Comparison of ENCODE assay signal across 7 cellular contexts in the genomic region with DNA sequence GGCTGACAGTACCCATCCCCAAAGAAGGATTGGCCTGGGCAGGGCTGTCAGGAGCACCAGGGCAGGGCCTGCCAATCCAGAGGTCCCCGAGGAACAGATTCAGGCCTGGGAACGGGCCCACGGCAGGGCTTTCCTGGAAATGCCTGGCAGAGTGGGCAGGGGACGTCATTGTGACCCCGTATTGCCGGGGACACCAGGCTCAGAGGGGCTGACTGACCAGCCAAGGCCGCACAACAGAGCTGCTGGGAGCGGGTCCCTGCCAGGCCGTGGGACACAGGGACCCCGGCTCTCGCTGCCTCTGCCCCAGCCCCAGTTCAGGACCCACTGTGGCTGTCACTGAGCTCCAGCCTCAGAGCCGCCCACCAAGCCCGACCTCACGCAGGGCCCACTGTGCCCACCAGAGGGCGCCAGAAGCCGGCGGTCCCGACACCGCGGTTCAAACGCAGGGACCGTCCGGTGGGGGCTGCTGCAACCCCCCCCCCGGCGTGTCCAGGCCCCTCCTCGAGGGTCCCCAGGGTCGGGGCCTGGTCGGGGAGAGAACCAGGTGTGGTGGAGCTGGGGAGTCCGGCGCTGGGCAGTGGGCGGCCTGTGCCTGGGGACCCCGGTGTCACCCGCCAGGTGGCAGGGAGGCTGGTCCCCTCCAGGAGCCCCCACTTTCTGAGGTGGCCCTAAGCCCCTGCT. TPM values are rescaled to one million over a fixed set of nuclear protein-coding genes. Genes with fewer than 3 reads are reported as not detected.
A peak's percentile ranks its signal among the peaks of the same experiment; 100 is the strongest.
DNase-seq lines count a peak whose midpoint lies in the region; ATAC-seq and TF ChIP-seq lines count a peak whose summit lies in the region.

No MANE protein-coding gene starts in this region.

- no peak overlapping the region for H3K27ac ChIP-seq in brain microvascular endothelial cell

- peak; percentile 70 for TF ChIP-seq CTCF in brain microvascular endothelial cell (IDR thresholded peaks at IDR 0.05; ENCODE audit: low read depth, low read length, missing control alignments)

- no peak for ATAC-seq in HG02840 (IDR thresholded peaks at IDR 0.05; ENCODE audit: low FRiP score, unreplicated experiment)

- no peaks in the 10 kb centered on the region for H3K27me3 ChIP-seq in brain microvascular endothelial cell (replicated peaks)

- H3K4me3 ChIP-seq in brain microvascular endothelial cell (ENCODE audit: low read depth, low read length): no peak overlapping the region

- DNase-seq in GOT3 (lab: John Stamatoyannopoulos, UW): peak; percentile 10
- peak; percentile 41 for DNase-seq in UCSD-AML1 (lab: John Stamatoyannopoulos, UW; ENCODE audit: unreplicated experiment)
- no peak for DNase-seq in brain microvascular endothelial cell
- peak; percentile 20 to 56 for DNase-seq in lung microvascular endothelial cell (ENCODE audit: low read depth in 2 of 2)
- peak in 5 of 6 experiments; percentile 23 to 66 (median 43) for DNase-seq in stimulated activated naive CD4-positive, alpha-beta T cell (lab: John Stamatoyannopoulos, UW)
- DNase-seq in H4 (ENCODE audit: low spot score): no peak

- H3K36me3 ChIP-seq in brain microvascular endothelial cell (replicated peaks): no peaks in the 10 kb centered on the region

- in situ Hi-C loops in brain microvascular endothelial cell (cut with HindIII; ENCODE audit: low pct_ligation_motif_present, low sequenced_read_pairs): no loop called here

RNA-seq across cellular contexts. Expression of gene SSTR5, which starts 15.2 kb away (rescaled TPM):
- total RNA-seq in lung microvascular endothelial cell: 0.20 and 0.22 TPM in 2 replicates
- total RNA-seq in H4 (2014; rRNA removed; shearing (Covaris generic)): not detected in 2 replicates

RNA-seq across cellular contexts. Expression of gene C1QTNF8, which starts 38.7 kb away (rescaled TPM):
- total RNA-seq in lung microvascular endothelial cell: not detected in 2 replicates
- total RNA-seq in H4 (2014; rRNA removed; shearing (Covaris generic)): not detected in 2 replicates

Comparison
In these comparisons a context has a peak if more than half of its experiments do, and no peak if none do; other contexts are left out.
1. DNase-seq: peak in GOT3 (single experiment), UCSD-AML1 (single experiment), lung microvascular endothelial cell (2 of 2) and stimulated activated naive CD4-positive, alpha-beta T cell (5 of 6); none in brain microvascular endothelial cell (single experiment) and H4 (single experiment).